In the genomic region with DNA sequence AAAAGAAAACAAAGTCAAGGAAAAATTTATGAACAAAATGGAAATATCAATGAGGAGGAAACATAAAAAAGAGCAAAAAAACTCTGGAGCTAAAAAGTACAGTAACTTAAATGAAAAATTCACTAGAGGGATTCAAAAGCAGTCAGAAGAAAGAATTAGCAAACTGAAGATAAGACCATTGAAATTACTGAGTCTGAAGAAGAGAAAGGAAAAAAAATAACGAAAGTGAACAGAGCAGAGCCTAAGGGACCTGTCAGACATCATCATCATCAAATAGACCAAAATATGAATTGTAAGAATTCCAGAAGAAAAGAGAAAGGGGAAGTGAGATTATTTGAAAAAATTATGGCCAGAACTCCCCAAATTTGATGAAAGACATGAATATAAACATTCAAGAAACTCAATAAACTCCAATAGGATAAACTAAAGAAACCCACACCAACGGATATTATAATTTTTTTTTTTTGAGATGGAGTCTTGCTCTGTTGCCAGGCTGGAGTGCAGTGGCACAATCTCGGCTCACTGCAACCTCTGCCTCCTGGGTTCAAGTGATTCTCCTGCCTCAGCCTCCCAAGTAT, we compare ENCODE assay signal across 9 cellular contexts. TPM values are rescaled to one million over a fixed set of nuclear protein-coding genes. Genes with fewer than 3 reads are reported as not detected.
"Had no signal": no experiment of that assay in that cellular context is flagged by ENCODE, and none has a peak within 500 bp of the region (broad histone marks: within the 10 kb centered on the region; RNA-seq: fewer than 3 reads in every experiment).

No MANE protein-coding gene starts in this region.

- H3K27ac ChIP-seq: HL-60, KMS-11 had no signal

- H3K4me3 Mint-ChIP-seq: IgD-negative memory B cell had no signal

- FAIRE-seq: HepG2, HTR-8/SVneo had no signal

- H3K4me2 ChIP-seq: KMS-11 had no signal

- ATAC-seq: HepG2 had no signal

- H3K9ac ChIP-seq: KMS-11 had no signal

- DNase-seq: IMR-90, KBM-7, KG1 had no signal

RNA-seq across cellular contexts. Expression of a gene that starts 16.2 kb away (rescaled TPM):
- total RNA-seq: HT1080, IMR-90 had no signal
- polyA plus RNA-seq: IgD-negative memory B cell had no signal
